1 cellular context compared by ENCODE assay signal in genomic region chr9:95875305-95876137, GRCh38.
TF ChIP-seq lines count a peak whose summit lies in the region.

A gene with protein sequence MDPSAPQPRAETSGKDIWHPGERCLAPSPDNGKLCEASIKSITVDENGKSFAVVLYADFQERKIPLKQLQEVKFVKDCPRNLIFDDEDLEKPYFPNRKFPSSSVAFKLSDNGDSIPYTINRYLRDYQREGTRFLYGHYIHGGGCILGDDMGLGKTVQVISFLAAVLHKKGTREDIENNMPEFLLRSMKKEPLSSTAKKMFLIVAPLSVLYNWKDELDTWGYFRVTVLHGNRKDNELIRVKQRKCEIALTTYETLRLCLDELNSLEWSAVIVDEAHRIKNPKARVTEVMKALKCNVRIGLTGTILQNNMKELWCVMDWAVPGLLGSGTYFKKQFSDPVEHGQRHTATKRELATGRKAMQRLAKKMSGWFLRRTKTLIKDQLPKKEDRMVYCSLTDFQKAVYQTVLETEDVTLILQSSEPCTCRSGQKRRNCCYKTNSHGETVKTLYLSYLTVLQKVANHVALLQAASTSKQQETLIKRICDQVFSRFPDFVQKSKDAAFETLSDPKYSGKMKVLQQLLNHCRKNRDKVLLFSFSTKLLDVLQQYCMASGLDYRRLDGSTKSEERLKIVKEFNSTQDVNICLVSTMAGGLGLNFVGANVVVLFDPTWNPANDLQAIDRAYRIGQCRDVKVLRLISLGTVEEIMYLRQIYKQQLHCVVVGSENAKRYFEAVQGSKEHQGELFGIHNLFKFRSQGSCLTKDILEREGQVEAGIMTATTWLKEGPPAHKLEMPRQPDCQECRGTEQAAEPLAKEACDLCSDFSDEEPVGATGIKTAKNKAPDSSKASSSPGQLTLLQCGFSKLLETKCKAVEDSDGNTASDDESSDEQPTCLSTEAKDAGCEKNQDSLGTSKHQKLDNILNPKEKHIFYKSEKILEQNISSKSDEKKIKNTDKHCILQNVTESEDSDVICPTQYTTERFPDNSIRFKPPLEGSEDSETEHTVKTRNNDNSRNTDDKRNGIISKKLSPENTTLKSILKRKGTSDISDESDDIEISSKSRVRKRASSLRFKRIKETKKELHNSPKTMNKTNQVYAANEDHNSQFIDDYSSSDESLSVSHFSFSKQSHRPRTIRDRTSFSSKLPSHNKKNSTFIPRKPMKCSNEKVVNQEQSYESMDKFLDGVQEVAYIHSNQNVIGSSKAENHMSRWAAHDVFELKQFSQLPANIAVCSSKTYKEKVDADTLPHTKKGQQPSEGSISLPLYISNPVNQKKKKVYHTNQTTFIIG (N-terminal part only) (plus strand): TSS chr9:95875691. CDS start chr9:95876039, 348 bp downstream.

TF ChIP-seq in HEK293, 187 proteins besides CTCF, POLR2A, EP300 and RAD21 (continued from another document):
- TF ChIP-seq, protein P1, sequence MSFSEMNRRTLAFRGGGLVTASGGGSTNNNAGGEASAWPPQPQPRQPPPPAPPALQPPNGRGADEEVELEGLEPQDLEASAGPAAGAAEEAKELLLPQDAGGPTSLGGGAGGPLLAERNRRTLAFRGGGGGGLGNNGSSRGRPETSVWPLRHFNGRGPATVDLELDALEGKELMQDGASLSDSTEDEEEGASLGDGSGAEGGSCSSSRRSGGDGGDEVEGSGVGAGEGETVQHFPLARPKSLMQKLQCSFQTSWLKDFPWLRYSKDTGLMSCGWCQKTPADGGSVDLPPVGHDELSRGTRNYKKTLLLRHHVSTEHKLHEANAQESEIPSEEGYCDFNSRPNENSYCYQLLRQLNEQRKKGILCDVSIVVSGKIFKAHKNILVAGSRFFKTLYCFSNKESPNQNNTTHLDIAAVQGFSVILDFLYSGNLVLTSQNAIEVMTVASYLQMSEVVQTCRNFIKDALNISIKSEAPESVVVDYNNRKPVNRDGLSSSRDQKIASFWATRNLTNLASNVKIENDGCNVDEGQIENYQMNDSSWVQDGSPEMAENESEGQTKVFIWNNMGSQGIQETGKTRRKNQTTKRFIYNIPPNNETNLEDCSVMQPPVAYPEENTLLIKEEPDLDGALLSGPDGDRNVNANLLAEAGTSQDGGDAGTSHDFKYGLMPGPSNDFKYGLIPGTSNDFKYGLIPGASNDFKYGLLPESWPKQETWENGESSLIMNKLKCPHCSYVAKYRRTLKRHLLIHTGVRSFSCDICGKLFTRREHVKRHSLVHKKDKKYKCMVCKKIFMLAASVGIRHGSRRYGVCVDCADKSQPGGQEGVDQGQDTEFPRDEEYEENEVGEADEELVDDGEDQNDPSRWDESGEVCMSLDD (tag by site-specific recombination; IDR thresholded peaks at IDR 0.05): peak; percentile 98
